In genomic region chr6:144155529-144155928, GRCh38 we compare ENCODE assay signal across 12 cellular contexts. TPM values are rescaled to one million over a fixed set of nuclear protein-coding genes. Genes with fewer than 3 reads are reported as not detected.
DNase-seq lines count a peak whose midpoint lies in the region; ATAC-seq and TF ChIP-seq lines count a peak whose summit lies in the region.
"Had no signal": no experiment of that assay in that cellular context is flagged by ENCODE, and none has a peak within 500 bp of the region (broad histone marks: within the 10 kb centered on the region; RNA-seq: fewer than 3 reads in every experiment).

No MANE protein-coding gene starts in this region.

- H3K36me3 ChIP-seq in SK-N-SH (replicated peaks in 1 of 2; ENCODE audit: control insufficient read depth in 1 of 2, insufficient read depth in 2 of 2, low read length in 1 of 2): no peaks in the 10 kb centered on the region

- peak overlapping the region; percentile 37; the same call in 1 of the 2 replicates for H2AFZ ChIP-seq in SK-N-SH (ENCODE audit: low read depth)

- no peak for DNase-seq in SK-N-SH
- no peak for DNase-seq in natural killer cell treated with Interleukin-12 subunit alpha and Interleukin-12 subunit beta and Interleukin-15 and Interleukin-18, amount 100 ng/mL, for 72 hours (ENCODE audit: low spot score)
- no peak for DNase-seq in NCI-H345 (lab: John Stamatoyannopoulos, UW)
- no peak for DNase-seq in cortex of kidney (lab: John Stamatoyannopoulos, UW)
- no peak for DNase-seq in NCI-H1436 treated with DMSO at 0.1 percent for 48 hours (lab: John Stamatoyannopoulos, UW)
- DNase-seq: cerebellar nuclear complex, EL, NCI-H2107 had no signal

- CTCF ChIA-PET in SK-N-SH (lab: Yijun Ruan, JAX): interaction anchor here (1.7 kb wide), 1 partner anchor 9 kb away, joined by 5 read pairs; no protein-coding TSS in a partner anchor

- TF ChIP-seq RAD21 in SK-N-SH (IDR thresholded peaks at IDR 0.05; ENCODE audit: low read length): no peak

- H3K4me3 Mint-ChIP-seq in natural killer cell treated with Interleukin-12 subunit alpha and Interleukin-12 subunit beta and Interleukin-15 and Interleukin-18, amount 100 ng/mL, for 72 hours: peak overlapping the region; percentile 93

- H3K9me3 ChIP-seq in SK-N-SH: no peaks in the 10 kb centered on the region

- H3K27me3 ChIP-seq in SK-N-SH (ENCODE audit: insufficient read depth): peaks cover 34% of the 10 kb centered on the region

- peaks cover 63 to 76% of the 10 kb centered on the region in 2 donors for H3K4me1 Mint-ChIP-seq in natural killer cell treated with Interleukin-12 subunit alpha and Interleukin-12 subunit beta and Interleukin-15 and Interleukin-18, amount 100 ng/mL, for 72 hours (ENCODE audit: low read depth in 2 of 2)

- no peaks in the 10 kb centered on the region for H3F3A ChIP-seq in SK-N-SH (replicated peaks; ENCODE audit: insufficient read depth)

- POLR2A ChIA-PET in SK-N-SH (lab: Yijun Ruan, JAX): no interaction called here

- no peak for TF ChIP-seq CTCF in SK-N-SH (IDR thresholded peaks at IDR 0.05)

- no peaks in the 10 kb centered on the region for H3K27me3 Mint-ChIP-seq in natural killer cell treated with Interleukin-12 subunit alpha and Interleukin-12 subunit beta and Interleukin-15 and Interleukin-18, amount 100 ng/mL, for 72 hours

- H3K9ac ChIP-seq in SK-N-SH: no peak overlapping the region

- H3K27ac ChIP-seq in SK-N-SH (ENCODE audit: low read depth in 2 of 2, low read length in 1 of 2): no peak overlapping the region
- H3K27ac ChIP-seq: 22Rv1 had no signal

- no peak overlapping the region for H3K4me3 ChIP-seq in SK-N-SH (ENCODE audit: low read depth in 2 of 2, low read length in 1 of 2)

- peak overlapping the region; percentile 97 to 100 for H3K27ac Mint-ChIP-seq in natural killer cell treated with Interleukin-12 subunit alpha and Interleukin-12 subunit beta and Interleukin-15 and Interleukin-18, amount 100 ng/mL, for 72 hours

- WGBS in SK-N-SH (ENCODE audit: low lambda C conversion rate): 3% methylated on average over 2 of the region's 2 CpGs

- TF ChIP-seq EP300 in SK-N-SH (IDR thresholded peaks at IDR 0.05; ENCODE audit: borderline replicate concordance in 1 of 2, low read depth in 1 of 2, low read length in 1 of 2): no peak

- H3K4me2 ChIP-seq in SK-N-SH: no peak overlapping the region

- peaks cover 58% of the 10 kb centered on the region for H3K36me3 Mint-ChIP-seq in natural killer cell treated with Interleukin-12 subunit alpha and Interleukin-12 subunit beta and Interleukin-15 and Interleukin-18, amount 100 ng/mL, for 72 hours

- peaks cover under 1 to 7% of the 10 kb centered on the region in 2 experiments; a peak in 2 of 4 replicates for H3K4me1 ChIP-seq in SK-N-SH (ENCODE audit: control insufficient read depth in 1 of 2, insufficient read depth in 2 of 2, low read depth in 1 of 2, low read length in 1 of 2)

- ATAC-seq in SK-N-SH treated with all-trans-retinoic acid at 6 μM for 48 hours (no peak), GM21529 (IDR thresholded peaks at IDR 0.05; ENCODE audit: unreplicated experiment) (peak; percentile 67), HG03175 (IDR thresholded peaks at IDR 0.05; ENCODE audit: unreplicated experiment) (peak; percentile 55)
- peak in 1 of 2 donors; percentile 53 for ATAC-seq in natural killer cell treated with Interleukin-12 subunit alpha and Interleukin-12 subunit beta and Interleukin-15 and Interleukin-18, amount 100 ng/mL, for 72 hours

- no peaks in the 10 kb centered on the region for H3K9me3 Mint-ChIP-seq in natural killer cell treated with Interleukin-12 subunit alpha and Interleukin-12 subunit beta and Interleukin-15 and Interleukin-18, amount 100 ng/mL, for 72 hours

- H3K79me2 ChIP-seq in SK-N-SH (ENCODE audit: insufficient read depth): no peaks in the 10 kb centered on the region

- no peaks in the 10 kb centered on the region for H3K9me2 ChIP-seq in SK-N-SH

- H4K20me1 ChIP-seq in SK-N-SH (ENCODE audit: insufficient read depth): no peaks in the 10 kb centered on the region

TF ChIP-seq in SK-N-SH, 30 proteins besides CTCF, POLR2A, EP300 and RAD21 (continues in another document):
- TF ChIP-seq, protein P1, sequence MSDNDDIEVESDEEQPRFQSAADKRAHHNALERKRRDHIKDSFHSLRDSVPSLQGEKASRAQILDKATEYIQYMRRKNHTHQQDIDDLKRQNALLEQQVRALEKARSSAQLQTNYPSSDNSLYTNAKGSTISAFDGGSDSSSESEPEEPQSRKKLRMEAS (IDR thresholded peaks at IDR 0.05; ENCODE audit: low read depth): no peak
- TF ChIP-seq MEF2A (IDR thresholded peaks at IDR 0.05; ENCODE audit: borderline replicate concordance, low read depth): no peak
- no peak for TF ChIP-seq TEAD4 (IDR thresholded peaks at IDR 0.05; ENCODE audit: borderline replicate concordance, insufficient read depth)
- TF ChIP-seq, protein P2, sequence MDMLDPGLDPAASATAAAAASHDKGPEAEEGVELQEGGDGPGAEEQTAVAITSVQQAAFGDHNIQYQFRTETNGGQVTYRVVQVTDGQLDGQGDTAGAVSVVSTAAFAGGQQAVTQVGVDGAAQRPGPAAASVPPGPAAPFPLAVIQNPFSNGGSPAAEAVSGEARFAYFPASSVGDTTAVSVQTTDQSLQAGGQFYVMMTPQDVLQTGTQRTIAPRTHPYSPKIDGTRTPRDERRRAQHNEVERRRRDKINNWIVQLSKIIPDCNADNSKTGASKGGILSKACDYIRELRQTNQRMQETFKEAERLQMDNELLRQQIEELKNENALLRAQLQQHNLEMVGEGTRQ (IDR thresholded peaks at IDR 0.05; ENCODE audit: borderline replicate concordance, low read depth, low read length): no peak
- no peak for TF ChIP-seq ELF1 (IDR thresholded peaks at IDR 0.05)
- TF ChIP-seq RXRA (IDR thresholded peaks at IDR 0.05; ENCODE audit: borderline replicate concordance, low read depth): no peak
- TF ChIP-seq, protein P3, sequence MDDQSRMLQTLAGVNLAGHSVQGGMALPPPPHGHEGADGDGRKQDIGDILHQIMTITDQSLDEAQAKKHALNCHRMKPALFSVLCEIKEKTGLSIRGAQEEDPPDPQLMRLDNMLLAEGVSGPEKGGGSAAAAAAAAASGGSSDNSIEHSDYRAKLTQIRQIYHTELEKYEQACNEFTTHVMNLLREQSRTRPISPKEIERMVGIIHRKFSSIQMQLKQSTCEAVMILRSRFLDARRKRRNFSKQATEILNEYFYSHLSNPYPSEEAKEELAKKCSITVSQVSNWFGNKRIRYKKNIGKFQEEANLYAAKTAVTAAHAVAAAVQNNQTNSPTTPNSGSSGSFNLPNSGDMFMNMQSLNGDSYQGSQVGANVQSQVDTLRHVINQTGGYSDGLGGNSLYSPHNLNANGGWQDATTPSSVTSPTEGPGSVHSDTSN (IDR thresholded peaks at IDR 0.05): no peak
- no peak for TF ChIP-seq TCF12 (IDR thresholded peaks at IDR 0.05)

TF ChIP-seq in SK-N-SH treated with all-trans-retinoic acid at 6 μM for 48 hours, 23 proteins besides CTCF, POLR2A, EP300 and RAD21:
- TF ChIP-seq ZC3H10 (CRISPR knock-in tag; IDR thresholded peaks at IDR 0.05) (no peak), ESRRG (CRISPR knock-in tag; IDR thresholded peaks at IDR 0.05) (no peak), ISL1 (CRISPR knock-in tag; IDR thresholded peaks at IDR 0.05) (no peak), ARNTL (CRISPR knock-in tag; IDR thresholded peaks at IDR 0.05; ENCODE audit: borderline replicate concordance, low read depth) (no peak), ZNF8 (CRISPR knock-in tag; IDR thresholded peaks at IDR 0.05) (no peak), ZFP3 (CRISPR knock-in tag; IDR thresholded peaks at IDR 0.05) (no peak), ZFP30 (CRISPR knock-in tag; IDR thresholded peaks at IDR 0.05) (no peak), BACH2 (CRISPR knock-in tag; IDR thresholded peaks at IDR 0.05; ENCODE audit: borderline replicate concordance) (no peak), ZNF70 (CRISPR knock-in tag; IDR thresholded peaks at IDR 0.05) (no peak), GLIS3 (CRISPR knock-in tag; IDR thresholded peaks at IDR 0.05) (no peak)

RNA-seq across cellular contexts. Expression of gene STX11, which starts 5.2 kb away (rescaled TPM):
- polyA plus RNA-seq in SK-N-SH (2012; rRNA removed): 0.15 and 0.41 TPM in 2 replicates
- 0.18 and 0.41 TPM in 2 replicates for polyA plus RNA-seq in SK-N-SH (2012; cell fraction: cytosol; rRNA removed)
- polyA plus RNA-seq in SK-N-SH (2012; cell fraction: nucleus; rRNA removed): 0.14 and 0.15 TPM in 2 replicates
- 10 to 100 TPM; 52.7 to 98.0 TPM for total RNA-seq in natural killer cell treated with Interleukin-12 subunit alpha and Interleukin-12 subunit beta and Interleukin-15 and Interleukin-18, amount 100 ng/mL, for 72 hours
